Comparison of ENCODE assay signal across 8 cellular contexts in the genomic region with DNA sequence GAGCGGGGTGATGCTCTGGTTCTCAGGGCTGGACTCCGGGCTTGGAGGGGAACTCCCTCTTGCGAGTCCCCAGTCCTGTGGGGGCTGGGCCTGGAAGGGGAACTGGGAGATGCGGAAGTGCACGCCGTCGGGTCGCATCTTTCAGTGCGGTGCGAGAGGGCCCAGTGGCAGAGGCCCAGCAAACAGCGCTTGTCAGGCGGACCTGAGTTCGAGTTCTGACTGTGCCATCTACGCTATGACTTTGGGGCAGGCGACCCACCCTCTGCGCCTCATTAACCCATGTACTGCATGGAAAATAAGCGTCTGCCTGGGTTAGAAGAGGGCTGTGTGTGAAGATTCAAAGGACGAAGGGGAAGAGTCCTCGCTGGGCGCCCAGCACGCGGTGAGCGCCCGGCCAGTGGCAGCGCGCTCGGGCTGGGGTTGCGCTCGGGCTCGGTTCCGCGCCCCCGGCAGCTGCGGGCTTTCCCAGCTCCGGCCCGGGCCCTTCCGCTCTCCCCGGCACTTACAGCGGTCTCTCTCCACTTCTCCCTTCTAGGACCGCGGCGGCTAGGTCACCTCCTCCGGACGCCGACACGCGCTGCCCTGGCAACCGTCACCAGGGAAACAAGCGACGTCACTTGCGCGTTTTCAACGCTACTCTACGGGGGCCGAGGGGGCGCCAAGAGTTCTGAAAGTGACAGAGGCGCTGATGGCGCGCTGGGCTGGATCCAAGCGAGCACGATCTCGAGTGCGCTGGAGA. TPM values are rescaled to one million over a fixed set of nuclear protein-coding genes. Genes with fewer than 3 reads are reported as not detected.
DNase-seq lines count a peak whose midpoint lies in the region; ATAC-seq, FAIRE-seq and TF ChIP-seq lines count a peak whose summit lies in the region.

A gene with protein sequence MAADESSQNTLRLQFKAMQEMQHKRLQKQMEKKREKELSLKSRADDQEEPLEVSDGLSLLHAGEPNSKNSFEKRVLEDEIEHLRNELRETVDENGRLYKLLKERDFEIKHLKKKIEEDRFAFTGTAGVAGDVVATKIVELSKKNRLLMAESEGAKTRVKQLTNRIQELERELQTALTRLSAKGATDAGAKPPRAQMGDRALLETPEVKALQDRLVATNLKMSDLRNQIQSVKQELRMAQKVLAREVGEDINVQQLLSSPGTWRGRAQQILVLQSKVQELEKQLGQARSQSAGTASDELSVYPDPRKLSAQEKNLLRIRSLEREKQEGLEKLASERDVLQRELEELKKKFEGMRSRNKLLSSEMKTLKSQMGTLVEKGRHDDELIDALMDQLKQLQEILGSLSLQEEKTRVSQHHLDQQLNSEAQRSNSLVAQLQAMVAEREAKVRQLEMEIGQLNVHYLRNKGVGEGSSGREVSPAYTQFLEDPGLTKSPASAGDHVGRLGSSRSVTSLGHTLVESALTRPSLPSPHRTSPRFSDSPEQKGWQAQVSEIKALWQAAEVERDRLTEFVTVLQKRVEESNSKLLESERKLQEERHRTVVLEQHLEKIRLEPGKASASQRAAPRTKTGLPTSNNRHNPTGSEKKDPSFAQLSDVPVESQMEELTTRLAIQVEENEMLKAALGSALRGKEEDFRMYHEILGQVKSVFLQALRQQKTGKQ (minus strand): TSS at position 584 of the 739 bp plus-strand sequence. CDS start 14,908 bp downstream, outside the sequence.

- peak within 1 kb of the TSS; percentile 71 for H3K4me3 ChIP-seq in astrocyte (ENCODE audit: insufficient read depth, low read depth, low read length)

- H3K9me3 ChIP-seq in astrocyte (ENCODE audit: insufficient read depth, low read depth, low read length): no peaks in the 10 kb centered on the region

- peak within 1 kb of the TSS; percentile 75 for H3K9ac ChIP-seq in astrocyte (ENCODE audit: low read length)

- H3K27me3 ChIP-seq in astrocyte (ENCODE audit: insufficient read depth, low read length): no peaks in the 10 kb centered on the region

- peak within 1 kb of the TSS; percentile 81 for H3K27ac Mint-ChIP-seq in T-helper 2 cell treated with Interferon-gamma antibody and Interleukin-4, amounts not matched to agents 5 μg/mL and 100 μg/mL, for 36 hours
- no peak within 1 kb of the TSS for H3K27ac Mint-ChIP-seq in astrocyte (ENCODE audit: unreplicated experiment)

- peaks cover 9% of the 10 kb centered on the region for H3K4me1 Mint-ChIP-seq in T-helper 2 cell treated with Interferon-gamma antibody and Interleukin-4, amounts not matched to agents 5 μg/mL and 100 μg/mL, for 36 hours (ENCODE audit: low read depth)
- peaks cover 2% of the 10 kb centered on the region for H3K4me1 Mint-ChIP-seq in astrocyte (ENCODE audit: low read depth, unreplicated experiment)

- H3K36me3 ChIP-seq in astrocyte (ENCODE audit: insufficient read depth, low read length): no peaks in the 10 kb centered on the region

- peaks cover 4% of the 10 kb centered on the region for H3K36me3 Mint-ChIP-seq in T-helper 2 cell treated with Interferon-gamma antibody and Interleukin-4, amounts not matched to agents 5 μg/mL and 100 μg/mL, for 36 hours (ENCODE audit: low read depth)
- H3K36me3 Mint-ChIP-seq in astrocyte (ENCODE audit: low read depth, unreplicated experiment): peaks cover 2% of the 10 kb centered on the region

- no peaks in the 10 kb centered on the region for H3K9me3 Mint-ChIP-seq in T-helper 2 cell treated with Interferon-gamma antibody and Interleukin-4, amounts not matched to agents 5 μg/mL and 100 μg/mL, for 36 hours
- H3K9me3 Mint-ChIP-seq in astrocyte (ENCODE audit: unreplicated experiment): peaks cover 2% of the 10 kb centered on the region

- no peaks in the 10 kb centered on the region for H3K79me2 ChIP-seq in astrocyte (ENCODE audit: insufficient read depth, low read length)

- H3K27ac ChIP-seq in astrocyte (ENCODE audit: low read depth, low read length): peak within 1 kb of the TSS; percentile 22

- peak within 1 kb of the TSS; percentile 91 for H3K4me2 ChIP-seq in astrocyte (ENCODE audit: low read length)

- FAIRE-seq in astrocyte (lab: Jason Lieb, UNC): no peak

- H3K4me1 ChIP-seq in astrocyte (ENCODE audit: insufficient read depth, low read length): no peaks in the 10 kb centered on the region

- peak within 1 kb of the TSS; percentile 91 for H3K4me3 Mint-ChIP-seq in T-helper 2 cell treated with Interferon-gamma antibody and Interleukin-4, amounts not matched to agents 5 μg/mL and 100 μg/mL, for 36 hours
- peak within 1 kb of the TSS; percentile 83 for H3K4me3 Mint-ChIP-seq in astrocyte (ENCODE audit: unreplicated experiment)

- no peaks in the 10 kb centered on the region for H4K20me1 ChIP-seq in astrocyte (ENCODE audit: insufficient read depth, low read length)

- DNase-seq in GM10266 (ENCODE audit: extremely low spot score): peak; percentile 97
- DNase-seq in NCI-H128 (lab: John Stamatoyannopoulos, UW; ENCODE audit: unreplicated experiment): peak; percentile 86
- DNase-seq in T-helper 2 cell treated with Interferon-gamma antibody and Interleukin-4, amounts not matched to agents 5 μg/mL and 100 μg/mL, for 36 hours (ENCODE audit: low spot score): peak; percentile 89
- DNase-seq in astrocyte (ENCODE audit: low read depth): peak; percentile 83
- DNase-seq in hypothalamus (lab: John Stamatoyannopoulos, UW): peak; percentile 28 to 95 (median 87)
- peak; percentile 77 for DNase-seq in renal cortical epithelial cell (ENCODE audit: low read depth)
- no peak for DNase-seq in HT-29 (ENCODE audit: low spot score)

- ATAC-seq in HG02571 (IDR thresholded peaks at IDR 0.05; ENCODE audit: unreplicated experiment): peak; percentile 98

- peak within 1 kb of the TSS; percentile 62 for H2AFZ ChIP-seq in astrocyte (ENCODE audit: low read depth, low read length)

- peaks cover 15% of the 10 kb centered on the region for H3K27me3 Mint-ChIP-seq in T-helper 2 cell treated with Interferon-gamma antibody and Interleukin-4, amounts not matched to agents 5 μg/mL and 100 μg/mL, for 36 hours (ENCODE audit: low read depth)
- no peaks in the 10 kb centered on the region for H3K27me3 Mint-ChIP-seq in astrocyte (ENCODE audit: low read depth, unreplicated experiment)

- no peak for TF ChIP-seq CTCF in GM10266 (IDR thresholded peaks at IDR 0.05; ENCODE audit: control insufficient read depth, insufficient read depth, low read depth, missing control alignments)
- TF ChIP-seq CTCF in astrocyte (IDR thresholded peaks at IDR 0.05; ENCODE audit: insufficient read depth, low read depth, low read length): no peak

RNA-seq across cellular contexts. Expression of the gene that starts here (rescaled TPM):
- total RNA-seq in astrocyte (0.84 and 1.3 TPM in 2 replicates), renal cortical epithelial cell (0.17 and 2.8 TPM in 2 replicates)
- not detected in 2 replicates for total RNA-seq in HT-29 (2014; rRNA removed; shearing (Covaris generic))
